In genomic region chr4:111957992-111958391, GRCh38 we compare ENCODE assay signal across 19 cellular contexts.
"Had no signal": no experiment of that assay in that cellular context is flagged by ENCODE, and none has a peak within 500 bp of the region (broad histone marks: within the 10 kb centered on the region; RNA-seq: fewer than 3 reads in every experiment).

No MANE protein-coding gene starts in this region.

- DNase-seq: cortex of kidney; dorsolateral prefrontal cortex; effector CD8-positive, alpha-beta T cell; foreskin melanocyte; hypothalamus; left ventricle myocardium inferior; lower lobe of right lung; midbrain; naive thymus-derived CD8-positive, alpha-beta T cell; psoas muscle; sigmoid colon; stimulated activated CD4-positive, alpha-beta T cell treated with anti-CD3 and anti-CD28 coated beads, Interleukin-12 subunit alpha, Interleukin-12 subunit beta, amount 100 ng/mL, for 4 hours; stimulated activated naive CD4-positive, alpha-beta T cell; stomach; substantia nigra; trophoblast cell had no signal

- H3K4me3 ChIP-seq: dorsolateral prefrontal cortex, left ventricle myocardium inferior, lower lobe of right lung, psoas muscle, sigmoid colon, skin epidermis, stomach, thoracic aorta had no signal

- H3K27ac ChIP-seq: dorsolateral prefrontal cortex, left ventricle myocardium inferior, lower lobe of right lung, neutrophil, psoas muscle, sigmoid colon, skin epidermis, stomach, thoracic aorta had no signal

- H3K9me3 ChIP-seq: left ventricle myocardium inferior, lower lobe of right lung, neutrophil, psoas muscle, sigmoid colon, stomach, thoracic aorta had no signal

- H3K36me3 ChIP-seq: left ventricle myocardium inferior, lower lobe of right lung, neutrophil, sigmoid colon, stomach, thoracic aorta had no signal

- H3K27me3 ChIP-seq: neutrophil, sigmoid colon, stomach had no signal

- H3K4me1 ChIP-seq: left ventricle myocardium inferior, lower lobe of right lung, psoas muscle, sigmoid colon had no signal

- ATAC-seq: lower lobe of right lung; naive thymus-derived CD8-positive, alpha-beta T cell; psoas muscle had no signal
